4 cellular contexts compared by ENCODE assay signal in genomic region chr5:129020683-129021082, GRCh38. TPM values are rescaled to one million over a fixed set of nuclear protein-coding genes. Genes with fewer than 3 reads are reported as not detected.
"Had no signal": no experiment of that assay in that cellular context is flagged by ENCODE, and none has a peak within 500 bp of the region (broad histone marks: within the 10 kb centered on the region; RNA-seq: fewer than 3 reads in every experiment).

No MANE protein-coding gene starts in this region.

- ATAC-seq: GM12878 had no signal

- H3K4me3 ChIP-seq: GM12878 had no signal

- DNase-seq: GDM1, GF-D8 had no signal

RNA-seq across cellular contexts. Expression of gene SLC27A6, which starts 55.4 kb away (rescaled TPM):
- total RNA-seq: G401, GM12878 had no signal
- polyA plus RNA-seq: GM12878 had no signal
